Comparison of ENCODE assay signal across 25 cellular contexts in the genomic region with DNA sequence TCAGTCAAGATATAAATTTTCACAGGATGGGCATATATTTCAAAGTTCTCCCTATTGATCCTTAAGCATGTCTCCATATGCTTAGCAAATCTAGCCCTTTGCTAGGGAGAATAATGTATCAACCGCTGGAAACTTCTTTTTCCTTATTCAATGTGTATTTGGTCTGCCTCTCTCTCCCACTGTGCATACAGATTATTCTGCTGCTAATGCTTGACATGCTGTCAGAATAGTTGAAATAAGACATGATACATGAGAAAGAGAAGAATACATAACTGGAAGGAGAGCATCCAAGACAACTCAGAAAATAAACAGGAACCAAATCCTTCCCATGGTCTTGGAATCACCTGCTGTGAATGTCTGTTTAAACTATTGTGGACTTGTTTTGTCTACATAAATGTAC. TPM values are rescaled to one million over a fixed set of nuclear protein-coding genes. Genes with fewer than 3 reads are reported as not detected.
DNase-seq lines count a peak whose midpoint lies in the region; ATAC-seq and TF ChIP-seq lines count a peak whose summit lies in the region.
"Had no signal": no experiment of that assay in that cellular context is flagged by ENCODE, and none has a peak within 500 bp of the region (broad histone marks: within the 10 kb centered on the region; RNA-seq: fewer than 3 reads in every experiment).

No MANE protein-coding gene starts in this region.

- peak overlapping the region; percentile 20 for H3K27ac ChIP-seq in neural cell (ENCODE audit: low read length)
- no peak overlapping the region for H3K27ac ChIP-seq in MM.1S (ENCODE audit: low read length)
- H3K27ac ChIP-seq: BLaER1 had no signal

- in situ Hi-C loops in astrocyte of the spinal cord (cut with HindIII; ENCODE audit: low sequenced_read_pairs), result no loop called here

- no peak overlapping the region for H3K27ac Mint-ChIP-seq in stimulated activated naive B cell treated with anti-CD40 and anti-IgM and Interleukin-4, amounts not matched to agents 10 μg/mL and 1 μg/mL and 100 μg/mL, for 72 hours
- H3K27ac Mint-ChIP-seq: CD14-positive monocyte; CD4-positive, alpha-beta memory T cell; CD4-positive, CD25-positive, alpha-beta regulatory T cell; CD8-positive, alpha-beta memory T cell had no signal

- no peak overlapping the region for H3K4me2 ChIP-seq in neural cell (ENCODE audit: low read length)
- no peak overlapping the region for H3K4me2 ChIP-seq in MM.1S (ENCODE audit: low read depth, low read length)
- H3K4me2 ChIP-seq: BLaER1 had no signal

- H3K27me3 ChIP-seq in neural cell (ENCODE audit: insufficient read depth, low read depth, low read length) (no peaks in the 10 kb centered on the region), MM.1S (replicated peaks; ENCODE audit: insufficient read depth, low read length) (no peaks in the 10 kb centered on the region)
- H3K27me3 ChIP-seq: BE2C, BLaER1 had no signal

- H3K27me3 Mint-ChIP-seq in stimulated activated naive B cell treated with anti-CD40 and anti-IgM and Interleukin-4, amounts not matched to agents 10 μg/mL and 1 μg/mL and 100 μg/mL, for 72 hours, result no peaks in the 10 kb centered on the region
- H3K27me3 Mint-ChIP-seq: CD4-positive, alpha-beta memory T cell; CD4-positive, CD25-positive, alpha-beta regulatory T cell; CD8-positive, alpha-beta memory T cell had no signal

- no peaks in the 10 kb centered on the region for H3K36me3 Mint-ChIP-seq in stimulated activated naive B cell treated with anti-CD40 and anti-IgM and Interleukin-4, amounts not matched to agents 10 μg/mL and 1 μg/mL and 100 μg/mL, for 72 hours
- H3K36me3 Mint-ChIP-seq: CD14-positive monocyte; CD4-positive, alpha-beta memory T cell; CD4-positive, CD25-positive, alpha-beta regulatory T cell; CD8-positive, alpha-beta memory T cell had no signal

- TF ChIP-seq RAD21 in neural cell (conservative IDR thresholded peaks at IDR 0.05), result peak; percentile 25

- H3K36me3 ChIP-seq in neural cell (ENCODE audit: insufficient read depth, low read length), result no peaks in the 10 kb centered on the region
- no peaks in the 10 kb centered on the region for H3K36me3 ChIP-seq in MM.1S (replicated peaks; ENCODE audit: insufficient read depth, low read length)
- H3K36me3 ChIP-seq: BE2C, BLaER1 had no signal

- TF ChIP-seq EP300 in neural cell (conservative IDR thresholded peaks at IDR 0.05; ENCODE audit: poor library complexity, severe bottlenecking), result peak; percentile 92

- H3K9ac ChIP-seq in neural cell (ENCODE audit: low read length), result no peak overlapping the region
- no peak overlapping the region for H3K9ac ChIP-seq in MM.1S (ENCODE audit: low read length)
- H3K9ac ChIP-seq: BLaER1 had no signal

- no peaks in the 10 kb centered on the region for H3K9me3 ChIP-seq in neural cell (ENCODE audit: low read length)
- H3K9me3 ChIP-seq in MM.1S (replicated peaks; ENCODE audit: insufficient read depth, low read length), result no peaks in the 10 kb centered on the region
- H3K9me3 ChIP-seq: BE2C, BLaER1 had no signal

- TF ChIP-seq CTCF in astrocyte of the spinal cord (IDR thresholded peaks at IDR 0.05; ENCODE audit: low read depth, low read length) (no peak), neural cell (IDR thresholded peaks at IDR 0.05; ENCODE audit: poor library complexity, severe bottlenecking) (no peak), MM.1S (IDR thresholded peaks at IDR 0.05; ENCODE audit: low read length) (no peak)

- H3K9me2 ChIP-seq in neural cell (ENCODE audit: insufficient read depth, low read length) (no peaks in the 10 kb centered on the region), MM.1S (replicated peaks; ENCODE audit: insufficient read depth, low read length) (no peaks in the 10 kb centered on the region)

- DNase-seq in astrocyte of the spinal cord (ENCODE audit: low read depth, low spot score), result peak; percentile 12
- DNase-seq in smooth muscle cell of the brain vasculature (ENCODE audit: low read depth, low spot score), result peak; percentile 43
- no peak for DNase-seq in stimulated activated naive B cell treated with anti-CD40 and anti-IgM and Interleukin-4, amounts not matched to agents 10 μg/mL and 1 μg/mL and 100 μg/mL, for 72 hours
- DNase-seq in MM.1S, result no peak
- DNase-seq: 8988T; ACHN; BE2C; C1 segment of cervical spinal cord; CD4-positive, alpha-beta memory T cell; CD4-positive, CD25-positive, alpha-beta regulatory T cell; CD8-positive, alpha-beta memory T cell; COR-L47; DMS 273 treated with DMSO at 0.1 percent for 48 hours; DMS153; DMS53; DMS79; DND-41; EL; GDM1 had no signal

- no peaks in the 10 kb centered on the region for H3F3A ChIP-seq in neural cell (ENCODE audit: insufficient read depth, low read length, poor library complexity, severe bottlenecking)
- no peaks in the 10 kb centered on the region for H3F3A ChIP-seq in MM.1S (ENCODE audit: insufficient read depth, low read length)

- no peaks in the 10 kb centered on the region for H3K4me1 Mint-ChIP-seq in stimulated activated naive B cell treated with anti-CD40 and anti-IgM and Interleukin-4, amounts not matched to agents 10 μg/mL and 1 μg/mL and 100 μg/mL, for 72 hours
- H3K4me1 Mint-ChIP-seq: CD14-positive monocyte; CD4-positive, alpha-beta memory T cell; CD4-positive, CD25-positive, alpha-beta regulatory T cell; CD8-positive, alpha-beta memory T cell had no signal

- H3K4me1 ChIP-seq in MM.1S (ENCODE audit: low read length), result no peaks in the 10 kb centered on the region
- H3K4me1 ChIP-seq: BLaER1 had no signal

- H4K20me1 ChIP-seq in neural cell (ENCODE audit: insufficient read depth) (no peaks in the 10 kb centered on the region), MM.1S (ENCODE audit: insufficient read depth, low read length) (no peaks in the 10 kb centered on the region)
- H4K20me1 ChIP-seq: BLaER1 had no signal

- no peak for ATAC-seq in stimulated activated naive B cell treated with anti-CD40 and anti-IgM and Interleukin-4, amounts not matched to agents 10 μg/mL and 1 μg/mL and 100 μg/mL, for 72 hours (replicated peaks)
- no peak for ATAC-seq in GM21390 (IDR thresholded peaks at IDR 0.05; ENCODE audit: unreplicated experiment)
- ATAC-seq: GM12878 had no signal

- no peaks in the 10 kb centered on the region for H3K9me3 Mint-ChIP-seq in stimulated activated naive B cell treated with anti-CD40 and anti-IgM and Interleukin-4, amounts not matched to agents 10 μg/mL and 1 μg/mL and 100 μg/mL, for 72 hours

- H3K79me2 ChIP-seq in neural cell (replicated peaks; ENCODE audit: insufficient read depth, low read length) (no peaks in the 10 kb centered on the region), MM.1S (ENCODE audit: low read length) (no peaks in the 10 kb centered on the region)

- H3K4me3 ChIP-seq in astrocyte of the spinal cord (ENCODE audit: low read depth, low read length), result no peak overlapping the region
- H3K4me3 ChIP-seq in neural cell (ENCODE audit: low read length), result peak overlapping the region; percentile 1
- no peak overlapping the region for H3K4me3 ChIP-seq in MM.1S (ENCODE audit: low read length)
- H3K4me3 ChIP-seq: BLaER1, GM12878 had no signal

- H2AFZ ChIP-seq in neural cell (ENCODE audit: low read depth, low read length) (no peak overlapping the region), MM.1S (ENCODE audit: low read length) (no peak overlapping the region)

- no peak overlapping the region for H3K4me3 Mint-ChIP-seq in stimulated activated naive B cell treated with anti-CD40 and anti-IgM and Interleukin-4, amounts not matched to agents 10 μg/mL and 1 μg/mL and 100 μg/mL, for 72 hours
- H3K4me3 Mint-ChIP-seq: CD14-positive monocyte; CD4-positive, alpha-beta memory T cell; CD4-positive, CD25-positive, alpha-beta regulatory T cell; CD8-positive, alpha-beta memory T cell had no signal

TF ChIP-seq in neural cell, 6 proteins besides CTCF, POLR2A, EP300 and RAD21:
- peak; percentile 90 for TF ChIP-seq POLR2AphosphoS5 (IDR thresholded peaks at IDR 0.05)
- peak; percentile 19 for TF ChIP-seq MXI1 (conservative IDR thresholded peaks at IDR 0.05; ENCODE audit: poor library complexity, severe bottlenecking)
- no peak for TF ChIP-seq TAF1 (IDR thresholded peaks at IDR 0.05; ENCODE audit: low read depth)
- TF ChIP-seq SMC3 (conservative IDR thresholded peaks at IDR 0.05; ENCODE audit: poor library complexity), result peak; percentile 25
- TF ChIP-seq EZH2 (IDR thresholded peaks at IDR 0.05; ENCODE audit: borderline replicate concordance, insufficient read depth, low read length, poor library complexity, severe bottlenecking), result no peak
- TF ChIP-seq, protein P1, sequence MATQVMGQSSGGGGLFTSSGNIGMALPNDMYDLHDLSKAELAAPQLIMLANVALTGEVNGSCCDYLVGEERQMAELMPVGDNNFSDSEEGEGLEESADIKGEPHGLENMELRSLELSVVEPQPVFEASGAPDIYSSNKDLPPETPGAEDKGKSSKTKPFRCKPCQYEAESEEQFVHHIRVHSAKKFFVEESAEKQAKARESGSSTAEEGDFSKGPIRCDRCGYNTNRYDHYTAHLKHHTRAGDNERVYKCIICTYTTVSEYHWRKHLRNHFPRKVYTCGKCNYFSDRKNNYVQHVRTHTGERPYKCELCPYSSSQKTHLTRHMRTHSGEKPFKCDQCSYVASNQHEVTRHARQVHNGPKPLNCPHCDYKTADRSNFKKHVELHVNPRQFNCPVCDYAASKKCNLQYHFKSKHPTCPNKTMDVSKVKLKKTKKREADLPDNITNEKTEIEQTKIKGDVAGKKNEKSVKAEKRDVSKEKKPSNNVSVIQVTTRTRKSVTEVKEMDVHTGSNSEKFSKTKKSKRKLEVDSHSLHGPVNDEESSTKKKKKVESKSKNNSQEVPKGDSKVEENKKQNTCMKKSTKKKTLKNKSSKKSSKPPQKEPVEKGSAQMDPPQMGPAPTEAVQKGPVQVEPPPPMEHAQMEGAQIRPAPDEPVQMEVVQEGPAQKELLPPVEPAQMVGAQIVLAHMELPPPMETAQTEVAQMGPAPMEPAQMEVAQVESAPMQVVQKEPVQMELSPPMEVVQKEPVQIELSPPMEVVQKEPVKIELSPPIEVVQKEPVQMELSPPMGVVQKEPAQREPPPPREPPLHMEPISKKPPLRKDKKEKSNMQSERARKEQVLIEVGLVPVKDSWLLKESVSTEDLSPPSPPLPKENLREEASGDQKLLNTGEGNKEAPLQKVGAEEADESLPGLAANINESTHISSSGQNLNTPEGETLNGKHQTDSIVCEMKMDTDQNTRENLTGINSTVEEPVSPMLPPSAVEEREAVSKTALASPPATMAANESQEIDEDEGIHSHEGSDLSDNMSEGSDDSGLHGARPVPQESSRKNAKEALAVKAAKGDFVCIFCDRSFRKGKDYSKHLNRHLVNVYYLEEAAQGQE (IDR thresholded peaks at IDR 0.05; ENCODE audit: borderline replicate concordance), result peak; percentile 53
TF ChIP-seq in neural cell: peak in this region for 4.

RNA-seq across cellular contexts. Expression of a gene that starts 33.4 kb away (rescaled TPM):
- not detected in 2 replicates for polyA plus RNA-seq in neural cell
- not detected in 2 replicates for polyA minus RNA-seq in neural cell
- polyA plus RNA-seq: AG04450; CD14-positive monocyte; CD4-positive, alpha-beta memory T cell; CD4-positive, CD25-positive, alpha-beta regulatory T cell; CD8-positive, alpha-beta memory T cell; GM12878 had no signal

Comparison
In these comparisons a context has a peak if more than half of its experiments do, and no peak if none do; other contexts are left out.
1. DNase-seq: peak in astrocyte of the spinal cord (single experiment) and smooth muscle cell of the brain vasculature (single experiment); none in stimulated activated naive B cell treated with anti-CD40 and anti-IgM and Interleukin-4, amounts not matched to agents 10 μg/mL and 1 μg/mL and 100 μg/mL, for 72 hours (single experiment) and MM.1S (single experiment).